In genomic region chr5:106205916-106206571, GRCh38 we compare ENCODE assay signal across 23 cellular contexts.
DNase-seq lines count a peak whose midpoint lies in the region; ATAC-seq, FAIRE-seq and TF ChIP-seq lines count a peak whose summit lies in the region.
"Had no signal": no experiment of that assay in that cellular context is flagged by ENCODE, and none has a peak within 500 bp of the region (broad histone marks: within the 10 kb centered on the region; RNA-seq: fewer than 3 reads in every experiment).

No MANE protein-coding gene starts in this region.

- no CpG with 5 or more reads among the region's 25 CpGs for WGBS in neuronal stem cell (ENCODE audit: extremely low coverage in 2 of 2, insufficient read length in 2 of 2, insufficient replicate concordance in 1 of 2), 2 donors
- 88 to 97% (median 89%) methylated on average over 6 to 25 of the region's 25 CpGs for WGBS in spleen, 5 donors

- H2BK5ac ChIP-seq in neuronal stem cell (ENCODE audit: low read length): no peak overlapping the region

- TF ChIP-seq POLR2A in spleen (IDR thresholded peaks at IDR 0.05): no peak

- H3K4me3 Mint-ChIP-seq in HFFc6: no peak overlapping the region
- H3K4me3 Mint-ChIP-seq: B cell; CD4-positive, CD25-positive, alpha-beta regulatory T cell; CD8-positive, alpha-beta memory T cell; H9; IgD-negative memory B cell had no signal

- H3K27me3 Mint-ChIP-seq in HFFc6 (ENCODE audit: insufficient read depth): no peaks in the 10 kb centered on the region
- H3K27me3 Mint-ChIP-seq: B cell; CD4-positive, CD25-positive, alpha-beta regulatory T cell; CD8-positive, alpha-beta memory T cell; IgD-negative memory B cell had no signal

- H3K27ac Mint-ChIP-seq in HFFc6: no peak overlapping the region
- H3K27ac Mint-ChIP-seq: B cell; CD4-positive, CD25-positive, alpha-beta regulatory T cell; CD8-positive, alpha-beta memory T cell; H9; IgD-negative memory B cell had no signal

- H2BK120ac ChIP-seq in neuronal stem cell (ENCODE audit: low read depth, low read length): no peak overlapping the region

- intact Hi-C loops in left ventricle myocardium superior (cut with micrococcal nuclease): no loop called here
- intact Hi-C loops in spleen (cut with DNase I; ENCODE audit: low total_unique reads): no loop called here

- FAIRE-seq in urothelium cell line (lab: Jason Lieb, UNC): no peak
- FAIRE-seq: GM12878, GM19239, H1, HTR-8/SVneo had no signal

- H3K36me3 ChIP-seq in right atrium auricular region: no peaks in the 10 kb centered on the region
- no peaks in the 10 kb centered on the region for H3K36me3 ChIP-seq in neuronal stem cell (replicated peaks in 1 of 2; ENCODE audit: control insufficient read depth in 2 of 2, insufficient read depth in 2 of 2, low read length in 2 of 2)
- no peaks in the 10 kb centered on the region for H3K36me3 ChIP-seq in spleen

- DNase-seq in left ventricle myocardium superior (peak; percentile 15), right atrium auricular region (ENCODE audit: low spot score) (no peak), UCSD-AML1 (lab: John Stamatoyannopoulos, UW; ENCODE audit: unreplicated experiment) (peak; percentile 1), neuronal stem cell (ENCODE audit: low spot score) (no peak), spleen (peak; percentile 70), urothelium cell line (ENCODE audit: low spot score) (no peak), HFFc6 (no peak)
- DNase-seq: C1 segment of cervical spinal cord; CD4-positive, CD25-positive, alpha-beta regulatory T cell; CD8-positive, alpha-beta memory T cell; COR-L47; DMS 273 treated with DMSO at 0.1 percent for 48 hours; DMS53; DND-41; EL; H9 had no signal

- no peaks in the 10 kb centered on the region for H3K9me3 ChIP-seq in right atrium auricular region
- no peaks in the 10 kb centered on the region for H3K9me3 ChIP-seq in neuronal stem cell (replicated peaks in 1 of 2; ENCODE audit: control insufficient read depth in 2 of 2, insufficient read depth in 1 of 2, low read depth in 1 of 2, low read length in 2 of 2)
- peaks cover 0 to 15% (median 4%) of the 10 kb centered on the region in 8 donors for H3K9me3 ChIP-seq in spleen

- H2BK12ac ChIP-seq in neuronal stem cell (ENCODE audit: low read length): no peak overlapping the region

- no peak for ATAC-seq in left ventricle myocardium superior
- no peak for ATAC-seq in HG03571 (IDR thresholded peaks at IDR 0.05; ENCODE audit: unreplicated experiment)
- ATAC-seq: GM12878 had no signal

- no peaks in the 10 kb centered on the region for H3K4me1 Mint-ChIP-seq in HFFc6 (ENCODE audit: low read depth)
- H3K4me1 Mint-ChIP-seq: B cell; CD4-positive, CD25-positive, alpha-beta regulatory T cell; CD8-positive, alpha-beta memory T cell; H9; IgD-negative memory B cell had no signal

- no peak overlapping the region for H3K9ac ChIP-seq in neuronal stem cell (ENCODE audit: low read depth, low read length, poor library complexity)

- H3K79me1 ChIP-seq in neuronal stem cell (ENCODE audit: low read depth, low read length): no peaks in the 10 kb centered on the region

- H3K27me3 ChIP-seq in right atrium auricular region (no peaks in the 10 kb centered on the region), neuronal stem cell (ENCODE audit: control insufficient read depth in 3 of 3, insufficient read depth in 3 of 3, low read depth in 1 of 3, low read length in 3 of 3) (no peaks in the 10 kb centered on the region), spleen (replicated peaks in 1 of 7) (no peaks in the 10 kb centered on the region)

- H3K18ac ChIP-seq in neuronal stem cell (ENCODE audit: low read length): no peak overlapping the region

- no peak overlapping the region for H3K4me2 ChIP-seq in neuronal stem cell (ENCODE audit: insufficient read depth, low read length, poor library complexity, severe bottlenecking)

- no peak overlapping the region for H4K8ac ChIP-seq in neuronal stem cell (ENCODE audit: low read depth, low read length)

- H3K36me3 Mint-ChIP-seq in HFFc6 (ENCODE audit: low read depth): peaks cover 7% of the 10 kb centered on the region; the same call in 1 of the 2 replicates
- H3K36me3 Mint-ChIP-seq: CD4-positive, CD25-positive, alpha-beta regulatory T cell; CD8-positive, alpha-beta memory T cell; IgD-negative memory B cell had no signal

- no peak overlapping the region for H2AK5ac ChIP-seq in neuronal stem cell (ENCODE audit: low read depth, low read length)

- no peak overlapping the region for H2BK15ac ChIP-seq in neuronal stem cell (ENCODE audit: low read length)

- TF ChIP-seq CTCF in right atrium auricular region (IDR thresholded peaks at IDR 0.05): no peak
- TF ChIP-seq CTCF in spleen (IDR thresholded peaks at IDR 0.05 in 8 of 11, conservative IDR thresholded peaks at IDR 0.05 in 3 of 11): no peak
- TF ChIP-seq CTCF in HFFc6 (IDR thresholded peaks at IDR 0.05): no peak

- H4K91ac ChIP-seq in neuronal stem cell (ENCODE audit: low read depth, low read length, poor library complexity): no peak overlapping the region

- peaks cover 37% of the 10 kb centered on the region for H3K9me3 Mint-ChIP-seq in HFFc6

- no peak overlapping the region for H3K4ac ChIP-seq in neuronal stem cell (ENCODE audit: low read length)

- H3K14ac ChIP-seq in neuronal stem cell (ENCODE audit: low read length): peak overlapping the region; percentile 31

- H3K23ac ChIP-seq in neuronal stem cell (ENCODE audit: low read depth, low read length, poor library complexity): peak overlapping the region; percentile 43

- H3K27ac ChIP-seq in right atrium auricular region (no peak overlapping the region), neuronal stem cell (replicated peaks; ENCODE audit: low read length) (no peak overlapping the region), spleen (no peak overlapping the region)

- H2AFZ ChIP-seq in neuronal stem cell (ENCODE audit: low read length): no peak overlapping the region

- H3K4me1 ChIP-seq in right atrium auricular region (no peaks in the 10 kb centered on the region), neuronal stem cell (ENCODE audit: control insufficient read depth in 2 of 2, insufficient read depth in 1 of 2, low read depth in 1 of 2, low read length in 2 of 2) (no peaks in the 10 kb centered on the region), spleen (no peaks in the 10 kb centered on the region)

- H3K4me3 ChIP-seq in right atrium auricular region (no peak overlapping the region), neuronal stem cell (ENCODE audit: low read length in 2 of 2) (no peak overlapping the region), spleen (no peak overlapping the region)
- H3K4me3 ChIP-seq: GM12878 had no signal

Comparison
In these comparisons a context has a peak if more than half of its experiments do, and no peak if none do; other contexts are left out.
1. DNase-seq: peak in left ventricle myocardium superior (single experiment), UCSD-AML1 (single experiment) and spleen (single experiment); none in right atrium auricular region (single experiment), neuronal stem cell (single experiment), urothelium cell line (single experiment) and HFFc6 (single experiment).